In genomic region chr10:132418520-132419416, GRCh38 we compare ENCODE assay signal across 8 cellular contexts. TPM values are rescaled to one million over a fixed set of nuclear protein-coding genes. Genes with fewer than 3 reads are reported as not detected.
DNase-seq lines count a peak whose midpoint lies in the region; ATAC-seq and TF ChIP-seq lines count a peak whose summit lies in the region.

No MANE protein-coding gene starts in this region.

- DNase-seq in SIG-M5 treated with dmso at 0.1 percent for 504 hours (lab: John Stamatoyannopoulos, UW; ENCODE audit: unreplicated experiment), result peak; percentile 52
- no peak for DNase-seq in SIG-M5 (lab: John Stamatoyannopoulos, UW)
- peak; percentile 71 for DNase-seq in SK-N-DZ (ENCODE audit: low spot score)
- DNase-seq in kidney tubule cell (ENCODE audit: low spot score), result peak; percentile 63
- no peak for DNase-seq in type B pancreatic cell (ENCODE audit: extremely low spot score, unreplicated experiment)
- DNase-seq in stimulated activated naive CD4-positive, alpha-beta T cell treated with Interleukin-2 at 50 U/mL for 16 hours (lab: John Stamatoyannopoulos, UW), result no peak

- ATAC-seq in GM19351 (IDR thresholded peaks at IDR 0.05; ENCODE audit: unreplicated experiment) (no peak), GM21717 (IDR thresholded peaks at IDR 0.05; ENCODE audit: unreplicated experiment) (no peak)

- H3K36me3 Mint-ChIP-seq in type B pancreatic cell, result peaks cover 8% of the 10 kb centered on the region

- H3K27me3 Mint-ChIP-seq in type B pancreatic cell, result no peaks in the 10 kb centered on the region

- peak overlapping the region; percentile 98 for H3K27ac Mint-ChIP-seq in type B pancreatic cell

- no peaks in the 10 kb centered on the region for H3K9me3 Mint-ChIP-seq in type B pancreatic cell

- peak overlapping the region; percentile 70 for H3K4me3 Mint-ChIP-seq in type B pancreatic cell

- no peak for TF ChIP-seq CTCF in type B pancreatic cell (conservative IDR thresholded peaks at IDR 0.05)

- H3K4me1 Mint-ChIP-seq in type B pancreatic cell (ENCODE audit: unreplicated experiment), result peaks cover 45% of the 10 kb centered on the region

RNA-seq across cellular contexts. Expression of gene PWWP2B, which starts 21.8 kb away (rescaled TPM):
- 12.2 and 18.0 TPM in 2 replicates for polyA plus RNA-seq in SK-N-DZ (2014; cell fraction: cytosol; rRNA removed)
- 20.1 and 20.9 TPM in 2 replicates for polyA plus RNA-seq in SK-N-DZ (2014; cell fraction: nucleus; rRNA removed)
- 22.6 and 41.4 TPM in 2 replicates for total RNA-seq in type B pancreatic cell (ENCODE audit: low replicate concordance)

Comparison
In these comparisons a context has a peak if more than half of its experiments do, and no peak if none do; other contexts are left out.
1. DNase-seq: peak in SIG-M5 treated with dmso at 0.1 percent for 504 hours (single experiment), SK-N-DZ (single experiment) and kidney tubule cell (single experiment); none in SIG-M5 (single experiment), type B pancreatic cell (single experiment) and stimulated activated naive CD4-positive, alpha-beta T cell treated with Interleukin-2 at 50 U/mL for 16 hours (single experiment).